In the genomic region with DNA sequence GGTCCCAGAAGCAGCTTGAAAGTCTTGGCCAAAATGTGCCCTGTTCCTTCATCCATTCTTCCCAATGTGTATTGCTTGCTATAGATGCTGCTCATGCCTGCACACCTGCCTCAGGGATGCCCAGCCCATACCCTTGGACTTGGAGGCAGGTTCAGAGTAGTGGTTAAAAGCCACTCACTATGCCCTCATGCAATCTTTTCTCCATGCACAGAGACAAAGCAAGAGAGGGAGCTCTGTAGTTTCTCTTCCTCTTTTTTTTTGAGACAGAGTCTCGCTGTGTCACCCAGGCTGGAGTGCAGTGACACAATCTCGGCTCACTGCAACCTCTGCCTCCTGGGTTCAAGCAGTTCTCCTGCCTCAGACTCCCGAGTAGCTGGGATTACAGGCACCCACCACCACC, we compare ENCODE assay signal across 8 cellular contexts.
DNase-seq lines count a peak whose midpoint lies in the region; ATAC-seq and TF ChIP-seq lines count a peak whose summit lies in the region.
"Not testable (repeated sequence)": the region's sequence is repeated elsewhere in the genome, so short reads cannot be mapped to it uniquely, and the experiment has no call there.

No MANE protein-coding gene starts in this region.

- TF ChIP-seq CTCF in GM13977 (IDR thresholded peaks at IDR 0.05; ENCODE audit: extremely low read depth, insufficient read depth, missing control alignments); OCI-LY7 (conservative IDR thresholded peaks at IDR 0.05; ENCODE audit: low read length); upper lobe of right lung (IDR thresholded peaks at IDR 0.05): not testable (repeated sequence)

- H3K4me2 ChIP-seq in OCI-LY7 (ENCODE audit: low read length): not testable (repeated sequence)

- peak; percentile 84 for ATAC-seq in GM19025 (IDR thresholded peaks at IDR 0.05; ENCODE audit: low read depth, unreplicated experiment)
- ATAC-seq in GM21367 (IDR thresholded peaks at IDR 0.05; ENCODE audit: unreplicated experiment): peak; percentile 92
- ATAC-seq in HG02642 (IDR thresholded peaks at IDR 0.05; ENCODE audit: poor library complexity, unreplicated experiment): peak; percentile 90
- ATAC-seq in HG03097 (IDR thresholded peaks at IDR 0.05; ENCODE audit: low FRiP score, unreplicated experiment): peak; percentile 77
- ATAC-seq in HG03558 (IDR thresholded peaks at IDR 0.05; ENCODE audit: extremely low read depth, unreplicated experiment): peak; percentile 95
- ATAC-seq in upper lobe of right lung: peak; percentile 73

- DNase-seq in GM13977 (ENCODE audit: low spot score): peak; percentile 57
- DNase-seq in OCI-LY7 (ENCODE audit: low spot score): peak; percentile 67
- DNase-seq in upper lobe of right lung: not testable (repeated sequence)

- H3K79me2 ChIP-seq in OCI-LY7 (ENCODE audit: insufficient read depth, low read depth, low read length): not testable (repeated sequence)

- not testable (repeated sequence) for H3K36me3 ChIP-seq in OCI-LY7 (ENCODE audit: insufficient read depth, low read length); upper lobe of right lung

- not testable (repeated sequence) for H3K4me1 ChIP-seq in OCI-LY7 (ENCODE audit: insufficient read depth, low read length, poor library complexity, severe bottlenecking); upper lobe of right lung

- CTCF ChIA-PET in OCI-LY7 (lab: Charles Lee; ENCODE audit: unreplicated experiment): interaction anchor here (0.9 kb wide), 1 partner anchor 23 kb away, joined by 4 read pairs; no protein-coding TSS in a partner anchor

- not testable (repeated sequence) for H3K27me3 ChIP-seq in upper lobe of right lung

- H3K27ac ChIP-seq in OCI-LY7 (ENCODE audit: low read depth, low read length, poor library complexity, severe bottlenecking); upper lobe of right lung: not testable (repeated sequence)

- H3K9me2 ChIP-seq in OCI-LY7 (ENCODE audit: insufficient read depth, low read length): not testable (repeated sequence)

- not testable (repeated sequence) for H2AFZ ChIP-seq in OCI-LY7 (ENCODE audit: low read length)

- not testable (repeated sequence) for H3K9me3 ChIP-seq in OCI-LY7 (ENCODE audit: low read length); upper lobe of right lung

- POLR2A ChIA-PET in OCI-LY7 (lab: Charles Lee): interaction anchor here (0.5 to 0.6 kb wide), 2 partner anchors 30 to 73 kb away, joined by 3 read pairs; no protein-coding TSS in a partner anchor

- intact Hi-C loops in OCI-LY7 (cut with micrococcal nuclease; ENCODE audit: unreplicated experiment); upper lobe of right lung (cut with DNase I): not testable (repeated sequence)

- in situ Hi-C loops in GM13977 (cut with MboI; ENCODE audit: low pct_unique_long_range_greater_than_20kb, low sequenced_read_pairs, unreplicated experiment): not testable (repeated sequence)

- H3K4me3 ChIP-seq in OCI-LY7 (ENCODE audit: low read depth, low read length, poor library complexity, severe bottlenecking); upper lobe of right lung: not testable (repeated sequence)

- BruUV-seq in OCI-LY7 (replicated peaks; lab: Mats Ljungman, UMichigan): not testable (repeated sequence)

- not testable (repeated sequence) for H4K20me1 ChIP-seq in OCI-LY7 (ENCODE audit: insufficient read depth, low read length)
